Comparison of ENCODE assay signal across 1 cellular context in the genomic region with DNA sequence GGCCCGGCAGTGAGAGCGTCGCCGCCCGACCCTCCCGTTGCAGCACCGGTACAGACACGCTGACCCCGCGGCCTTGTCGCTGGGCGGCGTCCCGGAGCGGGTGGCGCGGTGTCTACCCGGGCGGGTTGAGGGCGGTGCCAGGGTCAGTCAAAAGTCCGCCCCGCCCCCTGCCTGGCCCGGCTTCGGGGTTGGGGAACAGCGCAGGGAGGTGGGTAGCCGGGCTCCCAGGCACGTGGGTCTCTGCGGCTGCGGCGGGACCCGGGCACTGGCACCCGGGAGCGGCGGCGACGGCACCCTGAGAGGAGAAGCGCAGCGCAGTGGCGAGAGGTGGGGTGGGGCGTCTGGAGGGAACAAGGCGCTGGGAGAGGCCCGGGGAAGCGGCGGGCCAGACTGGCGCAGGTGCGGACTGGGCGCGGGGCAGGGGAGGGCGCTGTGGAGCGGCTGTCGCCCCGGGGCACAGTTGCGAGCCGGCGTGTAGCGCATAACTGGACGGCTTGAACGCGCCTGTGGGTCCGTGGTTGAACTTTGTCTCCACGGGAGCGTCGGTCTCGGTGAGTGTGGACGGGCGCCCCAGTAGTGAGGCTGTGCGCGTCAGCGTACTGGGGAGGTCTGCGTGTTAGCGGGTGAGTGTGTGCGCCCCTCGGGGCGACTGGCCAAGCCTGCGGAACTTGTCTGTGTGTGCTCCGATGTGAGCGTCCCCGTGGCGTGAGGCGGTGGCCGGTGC.
TF ChIP-seq lines count a peak whose summit lies in the region.

Gene P2RY2, plus strand, starts transcription at position 176 of the 724 bp plus-strand sequence. CDS start 15,879 bp downstream, outside the sequence.

TF ChIP-seq in H1, 55 proteins besides CTCF, POLR2A, EP300 and RAD21:
- TF ChIP-seq ASH2L (IDR thresholded peaks at IDR 0.05; ENCODE audit: low read length) (peak; percentile 52), SUZ12 (IDR thresholded peaks at IDR 0.05; ENCODE audit: low read length) (no peak; the same call in 1 of the 2 replicates), CBX8 (IDR thresholded peaks at IDR 0.05; ENCODE audit: borderline replicate concordance, low read depth, low read length) (no peak), SAP30 (IDR thresholded peaks at IDR 0.05; ENCODE audit: insufficient read depth, insufficient replicate concordance, low read length) (no peak), MAFK (IDR thresholded peaks at IDR 0.05; ENCODE audit: low read depth, low read length) (no peak), RFX5 (IDR thresholded peaks at IDR 0.05; ENCODE audit: borderline replicate concordance, low read depth, low read length) (no peak), TBP (IDR thresholded peaks at IDR 0.05; ENCODE audit: low read depth, low read length) (no peak; the same call in 1 of the 2 replicates), SP4 (IDR thresholded peaks at IDR 0.05; ENCODE audit: low read length) (no peak), TAF7 (optimal IDR thresholded peaks at IDR 0.05; ENCODE audit: borderline replicate concordance, low read depth, low read length) (no peak), KDM1A (IDR thresholded peaks at IDR 0.05; ENCODE audit: borderline replicate concordance, low read length) (no peak), SP2 (IDR thresholded peaks at IDR 0.05; ENCODE audit: low read length) (no peak), HDAC6 (IDR thresholded peaks at IDR 0.05; ENCODE audit: low read depth, low read length) (no peak), SRF (IDR thresholded peaks at IDR 0.05; ENCODE audit: low read depth, low read length) (no peak), KDM4A (IDR thresholded peaks at IDR 0.05; ENCODE audit: low read depth, low read length, severe bottlenecking) (peak; percentile 94), ZNF274 (IDR thresholded peaks at IDR 0.05; ENCODE audit: borderline replicate concordance, extremely low read depth, low read length) (no peak), FOSL1 (IDR thresholded peaks at IDR 0.05; ENCODE audit: insufficient read depth, low read depth, low read length) (no peak), RNF2 (IDR thresholded peaks at IDR 0.05; ENCODE audit: borderline replicate concordance, low read depth, low read length, missing control alignments, poor library complexity, severe bottlenecking) (no peak), CREB1 (IDR thresholded peaks at IDR 0.05) (peak; percentile 32; the same call in 1 of the 2 replicates), CHD2 (IDR thresholded peaks at IDR 0.05; ENCODE audit: low read length) (no peak), TEAD4 (IDR thresholded peaks at IDR 0.05; ENCODE audit: low read depth, low read length) (no peak), JUND (IDR thresholded peaks at IDR 0.05; ENCODE audit: low read length) (no peak), NRF1 (IDR thresholded peaks at IDR 0.05; ENCODE audit: low read depth, low read length) (no peak), CTBP2 (IDR thresholded peaks at IDR 0.05; ENCODE audit: borderline replicate concordance, insufficient read depth, insufficient read length, low read length) (no peak), BACH1 (IDR thresholded peaks at IDR 0.05; ENCODE audit: low read length) (no peak), POU5F1 (IDR thresholded peaks at IDR 0.05; ENCODE audit: low read depth, low read length) (no peak), GTF2F1 (IDR thresholded peaks at IDR 0.05; ENCODE audit: borderline replicate concordance, low read depth, low read length) (no peak), CBX5 (IDR thresholded peaks at IDR 0.05; ENCODE audit: low read depth, low read length) (no peak), CHD7 (IDR thresholded peaks at IDR 0.05; ENCODE audit: insufficient replicate concordance, low read length) (no peak), BRCA1 (IDR thresholded peaks at IDR 0.05; ENCODE audit: low read depth, low read length) (no peak), SIX5 (IDR thresholded peaks at IDR 0.05; ENCODE audit: low read depth, low read length) (no peak), HDAC2 (IDR thresholded peaks at IDR 0.05; ENCODE audit: borderline replicate concordance in 1 of 2, low read depth in 2 of 2, low read length in 2 of 2) (0 out of 4 replicates have a peak, but pooled peaks of 1 of the 2 experiments have one; percentile 39), PHF8 (conservative IDR thresholded peaks at IDR 0.05; ENCODE audit: low read depth, low read length) (0 out of 2 replicates have a peak, but pooled peaks have one; percentile 14), JUN (IDR thresholded peaks at IDR 0.05; ENCODE audit: low read depth, low read length) (no peak), GABPA (IDR thresholded peaks at IDR 0.05; ENCODE audit: borderline replicate concordance, insufficient read depth, low read length) (0 out of 2 replicates have a peak, but pooled peaks have one; percentile 11), BCL11A (IDR thresholded peaks at IDR 0.05; ENCODE audit: low read depth in 2 of 2, low read length in 2 of 2) (no peak), RBBP5 (IDR thresholded peaks at IDR 0.05; ENCODE audit: borderline replicate concordance, low read depth, low read length) (no peak), CEBPB (IDR thresholded peaks at IDR 0.05; ENCODE audit: low read depth, low read length) (no peak), CHD1 (IDR thresholded peaks at IDR 0.05; ENCODE audit: low read depth, low read length) (no peak), NANOG (IDR thresholded peaks at IDR 0.05; ENCODE audit: insufficient read depth, low read depth, low read length, poor library complexity, severe bottlenecking) (no peak), RXRA (IDR thresholded peaks at IDR 0.05; ENCODE audit: insufficient read depth, low read depth, low read length) (no peak), POLR2AphosphoS5 (IDR thresholded peaks at IDR 0.05; ENCODE audit: low read depth, low read length) (no peak), TCF12 (IDR thresholded peaks at IDR 0.05; ENCODE audit: low read depth, low read length) (no peak), EGR1 (IDR thresholded peaks at IDR 0.05; ENCODE audit: borderline replicate concordance, low read depth, low read length) (no peak), EZH2 (IDR thresholded peaks at IDR 0.05; ENCODE audit: low read depth, low read length, severe bottlenecking) (peak; percentile 59), KDM5A (IDR thresholded peaks at IDR 0.05; ENCODE audit: low read length) (no peak), TAF1 (IDR thresholded peaks at IDR 0.05; ENCODE audit: low read depth, low read length) (no peak), SIN3A (conservative IDR thresholded peaks at IDR 0.05 in 1 of 2, IDR thresholded peaks at IDR 0.05 in 1 of 2; ENCODE audit: low read depth in 1 of 2, low read length in 2 of 2) (no peak), YY1 (IDR thresholded peaks at IDR 0.05; ENCODE audit: low read depth, low read length) (no peak), SIRT6 (IDR thresholded peaks at IDR 0.05; ENCODE audit: low read length) (no peak), MAX (IDR thresholded peaks at IDR 0.05) (peak; percentile 76), SP1 (IDR thresholded peaks at IDR 0.05; ENCODE audit: low read depth, low read length) (no peak)
- TF ChIP-seq, protein P1, sequence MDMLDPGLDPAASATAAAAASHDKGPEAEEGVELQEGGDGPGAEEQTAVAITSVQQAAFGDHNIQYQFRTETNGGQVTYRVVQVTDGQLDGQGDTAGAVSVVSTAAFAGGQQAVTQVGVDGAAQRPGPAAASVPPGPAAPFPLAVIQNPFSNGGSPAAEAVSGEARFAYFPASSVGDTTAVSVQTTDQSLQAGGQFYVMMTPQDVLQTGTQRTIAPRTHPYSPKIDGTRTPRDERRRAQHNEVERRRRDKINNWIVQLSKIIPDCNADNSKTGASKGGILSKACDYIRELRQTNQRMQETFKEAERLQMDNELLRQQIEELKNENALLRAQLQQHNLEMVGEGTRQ (IDR thresholded peaks at IDR 0.05; ENCODE audit: low read length), result no peak; the same call in 1 of the 2 replicates
- TF ChIP-seq, protein P2, sequence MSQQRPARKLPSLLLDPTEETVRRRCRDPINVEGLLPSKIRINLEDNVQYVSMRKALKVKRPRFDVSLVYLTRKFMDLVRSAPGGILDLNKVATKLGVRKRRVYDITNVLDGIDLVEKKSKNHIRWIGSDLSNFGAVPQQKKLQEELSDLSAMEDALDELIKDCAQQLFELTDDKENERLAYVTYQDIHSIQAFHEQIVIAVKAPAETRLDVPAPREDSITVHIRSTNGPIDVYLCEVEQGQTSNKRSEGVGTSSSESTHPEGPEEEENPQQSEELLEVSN (IDR thresholded peaks at IDR 0.05), result peak; percentile 80
- TF ChIP-seq, protein P3, sequence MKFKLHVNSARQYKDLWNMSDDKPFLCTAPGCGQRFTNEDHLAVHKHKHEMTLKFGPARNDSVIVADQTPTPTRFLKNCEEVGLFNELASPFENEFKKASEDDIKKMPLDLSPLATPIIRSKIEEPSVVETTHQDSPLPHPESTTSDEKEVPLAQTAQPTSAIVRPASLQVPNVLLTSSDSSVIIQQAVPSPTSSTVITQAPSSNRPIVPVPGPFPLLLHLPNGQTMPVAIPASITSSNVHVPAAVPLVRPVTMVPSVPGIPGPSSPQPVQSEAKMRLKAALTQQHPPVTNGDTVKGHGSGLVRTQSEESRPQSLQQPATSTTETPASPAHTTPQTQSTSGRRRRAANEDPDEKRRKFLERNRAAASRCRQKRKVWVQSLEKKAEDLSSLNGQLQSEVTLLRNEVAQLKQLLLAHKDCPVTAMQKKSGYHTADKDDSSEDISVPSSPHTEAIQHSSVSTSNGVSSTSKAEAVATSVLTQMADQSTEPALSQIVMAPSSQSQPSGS (IDR thresholded peaks at IDR 0.05; ENCODE audit: low read length), result no peak
- TF ChIP-seq, protein P4, sequence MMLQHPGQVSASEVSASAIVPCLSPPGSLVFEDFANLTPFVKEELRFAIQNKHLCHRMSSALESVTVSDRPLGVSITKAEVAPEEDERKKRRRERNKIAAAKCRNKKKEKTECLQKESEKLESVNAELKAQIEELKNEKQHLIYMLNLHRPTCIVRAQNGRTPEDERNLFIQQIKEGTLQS (IDR thresholded peaks at IDR 0.05; ENCODE audit: insufficient read depth, low read depth, low read length), result no peak
